ENCODE assay signal across 10 cellular contexts in the genomic region with DNA sequence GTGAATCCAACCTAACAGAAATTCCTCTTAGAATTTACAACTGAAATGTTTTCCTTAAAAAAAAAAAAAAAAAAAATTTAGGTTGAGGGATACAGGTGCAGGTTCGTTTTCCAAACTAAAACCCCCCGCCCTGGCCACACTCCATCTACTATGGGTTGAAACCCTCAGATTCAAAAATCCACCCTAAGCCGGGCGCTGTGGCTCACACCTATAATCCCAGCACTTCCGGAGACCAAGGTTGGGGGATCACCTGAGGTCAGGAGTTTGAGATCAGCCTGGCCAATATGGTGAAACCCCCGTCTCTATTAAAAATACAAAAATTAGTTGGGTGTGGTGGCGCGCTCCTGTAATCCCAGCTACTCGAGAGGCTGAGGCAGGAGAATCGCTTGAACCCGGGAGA. TPM values are rescaled to one million over a fixed set of nuclear protein-coding genes. Genes with fewer than 3 reads are reported as not detected.
DNase-seq lines count a peak whose midpoint lies in the region; ATAC-seq, FAIRE-seq and TF ChIP-seq lines count a peak whose summit lies in the region.
"Not testable (repeated sequence)": the region's sequence is repeated elsewhere in the genome, so short reads cannot be mapped to it uniquely, and the experiment has no call there.
"Had no signal": no experiment of that assay in that cellular context is flagged by ENCODE, and none has a peak within 500 bp of the region (broad histone marks: within the 10 kb centered on the region; RNA-seq: fewer than 3 reads in every experiment).

No MANE protein-coding gene starts in this region.

- H3K4me3 Mint-ChIP-seq in CD4-positive, CD25-positive, alpha-beta regulatory T cell: peak overlapping the region; percentile 44 to 98 (median 96)
- peak overlapping the region; percentile 7 for H3K4me3 Mint-ChIP-seq in activated CD4-positive, alpha-beta memory T cell treated with anti-CD3 and anti-CD28 coated beads, Interleukin-2, amount 10 ng/mL, durations not matched to agents 7 days and 5 days
- H3K4me3 Mint-ChIP-seq in astrocyte (ENCODE audit: unreplicated experiment) (peak overlapping the region; percentile 98), endodermal cell (peak overlapping the region; percentile 83)
- H3K4me3 Mint-ChIP-seq in natural killer cell treated with Interleukin-12 subunit alpha and Interleukin-12 subunit beta and Interleukin-15 and Interleukin-18, amount 100 ng/mL, for 72 hours: peak overlapping the region; percentile 98

- not testable (repeated sequence) for H3K9ac ChIP-seq in astrocyte (ENCODE audit: low read length); endodermal cell (ENCODE audit: extremely low read depth, low read length, poor library complexity, severe bottlenecking)

- not testable (repeated sequence) for H3K27ac ChIP-seq in CD4-positive, CD25-positive, alpha-beta regulatory T cell (ENCODE audit: insufficient read depth, low read length, poor library complexity, severe bottlenecking); astrocyte (ENCODE audit: low read depth, low read length); endodermal cell (ENCODE audit: low read depth, low read length); spleen
- H3K27ac ChIP-seq in Panc1 (ENCODE audit: low read length): peak overlapping the region; percentile 93

- 83 to 88% methylated on average over 4 to 11 of the region's 11 CpGs for WGBS in endodermal cell (ENCODE audit: insufficient coverage in 1 of 2, insufficient read length in 1 of 2), 2 experiments
- WGBS in spleen, 5 donors: 85 to 97% (median 93%) methylated on average over 11 of the region's 11 CpGs

- H3K27me3 ChIP-seq in CD4-positive, CD25-positive, alpha-beta regulatory T cell (ENCODE audit: control insufficient read depth, insufficient read depth, low read length); Panc1 (ENCODE audit: control insufficient read depth, insufficient read depth, low read length); astrocyte (ENCODE audit: insufficient read depth, low read length); endodermal cell (ENCODE audit: control insufficient read depth, insufficient read depth, low read length, poor library complexity, severe bottlenecking); spleen (replicated peaks in 1 of 7): not testable (repeated sequence)

- H3K36me3 Mint-ChIP-seq in CD4-positive, CD25-positive, alpha-beta regulatory T cell; activated CD4-positive, alpha-beta memory T cell treated with anti-CD3 and anti-CD28 coated beads, Interleukin-2, amount 10 ng/mL, durations not matched to agents 7 days and 5 days (ENCODE audit: low read depth); astrocyte (ENCODE audit: low read depth, unreplicated experiment); endodermal cell (ENCODE audit: low read depth); natural killer cell treated with Interleukin-12 subunit alpha and Interleukin-12 subunit beta and Interleukin-15 and Interleukin-18, amount 100 ng/mL, for 72 hours: not testable (repeated sequence)

- H3K79me2 ChIP-seq in astrocyte (ENCODE audit: insufficient read depth, low read length): peaks cover 40% of the 10 kb centered on the region

- BruUV-seq in Panc1 (replicated peaks; lab: Mats Ljungman, UMichigan): not testable (repeated sequence)

- not testable (repeated sequence) for H3K9me3 Mint-ChIP-seq in CD4-positive, CD25-positive, alpha-beta regulatory T cell; activated CD4-positive, alpha-beta memory T cell treated with anti-CD3 and anti-CD28 coated beads, Interleukin-2, amount 10 ng/mL, durations not matched to agents 7 days and 5 days; astrocyte (ENCODE audit: unreplicated experiment); endodermal cell; natural killer cell treated with Interleukin-12 subunit alpha and Interleukin-12 subunit beta and Interleukin-15 and Interleukin-18, amount 100 ng/mL, for 72 hours

- H3K4me2 ChIP-seq in astrocyte (ENCODE audit: low read length): not testable (repeated sequence)

- not testable (repeated sequence) for H3K27ac Mint-ChIP-seq in CD4-positive, CD25-positive, alpha-beta regulatory T cell; activated CD4-positive, alpha-beta memory T cell treated with anti-CD3 and anti-CD28 coated beads, Interleukin-2, amount 10 ng/mL, durations not matched to agents 7 days and 5 days; astrocyte (ENCODE audit: unreplicated experiment); endodermal cell; natural killer cell treated with Interleukin-12 subunit alpha and Interleukin-12 subunit beta and Interleukin-15 and Interleukin-18, amount 100 ng/mL, for 72 hours

- not testable (repeated sequence) for TF ChIP-seq CTCF in Panc1 (IDR thresholded peaks at IDR 0.05); astrocyte (IDR thresholded peaks at IDR 0.05; ENCODE audit: insufficient read depth, low read depth, low read length); endodermal cell (conservative IDR thresholded peaks at IDR 0.05); spleen (IDR thresholded peaks at IDR 0.05 in 8 of 11, conservative IDR thresholded peaks at IDR 0.05 in 3 of 11)

- ATAC-seq in CD4-positive, CD25-positive, alpha-beta regulatory T cell (ENCODE audit: low read depth in 2 of 2); Panc1; natural killer cell treated with Interleukin-12 subunit alpha and Interleukin-12 subunit beta and Interleukin-15 and Interleukin-18, amount 100 ng/mL, for 72 hours: not testable (repeated sequence)

- H3K4me1 ChIP-seq in CD4-positive, CD25-positive, alpha-beta regulatory T cell (ENCODE audit: control insufficient read depth, insufficient read depth, low read length, poor library complexity, severe bottlenecking): peaks cover 27% of the 10 kb centered on the region
- H3K4me1 ChIP-seq in Panc1 (ENCODE audit: control insufficient read depth, insufficient read depth, low read length); endodermal cell (ENCODE audit: control insufficient read depth, insufficient read depth, low read length): not testable (repeated sequence)
- H3K4me1 ChIP-seq in astrocyte (ENCODE audit: insufficient read depth, low read length) (peaks cover 11% of the 10 kb centered on the region), spleen (peaks cover 16 to 43% (median 22%) of the 10 kb centered on the region in 6 donors)

- H3K4me1 Mint-ChIP-seq in CD4-positive, CD25-positive, alpha-beta regulatory T cell: peaks cover 11 to 30% (median 24%) of the 10 kb centered on the region in 4 donors
- peaks cover 22% of the 10 kb centered on the region for H3K4me1 Mint-ChIP-seq in activated CD4-positive, alpha-beta memory T cell treated with anti-CD3 and anti-CD28 coated beads, Interleukin-2, amount 10 ng/mL, durations not matched to agents 7 days and 5 days
- H3K4me1 Mint-ChIP-seq in astrocyte (ENCODE audit: low read depth, unreplicated experiment); endodermal cell: not testable (repeated sequence)
- H3K4me1 Mint-ChIP-seq in natural killer cell treated with Interleukin-12 subunit alpha and Interleukin-12 subunit beta and Interleukin-15 and Interleukin-18, amount 100 ng/mL, for 72 hours (ENCODE audit: low read depth in 2 of 2): peaks cover 10 to 16% of the 10 kb centered on the region in 2 donors

- in situ Hi-C loops in Panc1 (cut with HindIII; ENCODE audit: low pct_unique_long_range_greater_than_20kb, low sequenced_read_pairs): not testable (repeated sequence)

- H2AFZ ChIP-seq in astrocyte (ENCODE audit: low read depth, low read length): not testable (repeated sequence)

- not testable (repeated sequence) for TF ChIP-seq POLR2A in spleen (IDR thresholded peaks at IDR 0.05)

- not testable (repeated sequence) for H3K4me3 ChIP-seq in CD4-positive, CD25-positive, alpha-beta regulatory T cell (ENCODE audit: low read depth, low read length); astrocyte (ENCODE audit: insufficient read depth, low read depth, low read length); endodermal cell (ENCODE audit: low read length)
- H3K4me3 ChIP-seq in Panc1 (ENCODE audit: low read depth in 2 of 2, low read length in 2 of 2): peak overlapping the region; percentile 67 to 73
- H3K4me3 ChIP-seq in spleen: peak overlapping the region in 1 of 8 donors; percentile 97

- not testable (repeated sequence) for FAIRE-seq in astrocyte (lab: Jason Lieb, UNC)

- not testable (repeated sequence) for H3K9me3 ChIP-seq in CD4-positive, CD25-positive, alpha-beta regulatory T cell (ENCODE audit: control insufficient read depth in 2 of 2, low read length in 2 of 2); Panc1 (ENCODE audit: control insufficient read depth, insufficient read depth, low read depth, low read length); astrocyte (ENCODE audit: insufficient read depth, low read depth, low read length); endodermal cell (ENCODE audit: control insufficient read depth, low read length); spleen

- H3K36me3 ChIP-seq in CD4-positive, CD25-positive, alpha-beta regulatory T cell (ENCODE audit: control insufficient read depth, insufficient read depth, low read length); Panc1 (ENCODE audit: control insufficient read depth, insufficient read depth, low read length); astrocyte (ENCODE audit: insufficient read depth, low read length); endodermal cell (ENCODE audit: control insufficient read depth, insufficient read depth, low read length); spleen: not testable (repeated sequence)

- not testable (repeated sequence) for DNase-seq in CD4-positive, CD25-positive, alpha-beta regulatory T cell; Panc1 (ENCODE audit: low read depth, low spot score); activated CD4-positive, alpha-beta memory T cell treated with anti-CD3 and anti-CD28 coated beads, Interleukin-2, amount 10 ng/mL, durations not matched to agents 7 days and 5 days; astrocyte (ENCODE audit: low read depth); endodermal cell; natural killer cell treated with Interleukin-12 subunit alpha and Interleukin-12 subunit beta and Interleukin-15 and Interleukin-18, amount 100 ng/mL, for 72 hours (ENCODE audit: low spot score)
- peak; percentile 63 for DNase-seq in spleen

- not testable (repeated sequence) for H3K27me3 Mint-ChIP-seq in CD4-positive, CD25-positive, alpha-beta regulatory T cell; activated CD4-positive, alpha-beta memory T cell treated with anti-CD3 and anti-CD28 coated beads, Interleukin-2, amount 10 ng/mL, durations not matched to agents 7 days and 5 days; astrocyte (ENCODE audit: low read depth, unreplicated experiment); endodermal cell (ENCODE audit: insufficient read depth); natural killer cell treated with Interleukin-12 subunit alpha and Interleukin-12 subunit beta and Interleukin-15 and Interleukin-18, amount 100 ng/mL, for 72 hours

- CTCF ChIA-PET in Panc1 (lab: Charles Lee): not testable (repeated sequence)
- CTCF ChIA-PET in activated CD4-positive, alpha-beta memory T cell treated with anti-CD3 and anti-CD28 coated beads, Interleukin-2, amount 10 ng/mL, durations not matched to agents 7 days and 5 days (lab: Charles Lee): interaction anchor here (1.0 to 1.4 kb wide), 2 partner anchors 12 to 14 kb away, joined by 3 read pairs; no protein-coding TSS in a partner anchor

- peaks cover 18% of the 10 kb centered on the region for H4K20me1 ChIP-seq in astrocyte (ENCODE audit: insufficient read depth, low read length)

- POLR2A ChIA-PET in Panc1 (lab: Charles Lee); activated CD4-positive, alpha-beta memory T cell treated with anti-CD3 and anti-CD28 coated beads, Interleukin-2, amount 10 ng/mL, durations not matched to agents 7 days and 5 days (lab: Charles Lee): not testable (repeated sequence)

- intact Hi-C loops in Panc1 (cut with micrococcal nuclease; ENCODE audit: unreplicated experiment); spleen (cut with DNase I; ENCODE audit: low total_unique reads): not testable (repeated sequence)

RNA-seq across cellular contexts. Expression of a gene that starts 1.0 kb away (rescaled TPM):
- 65.1 TPM for total RNA-seq in CD4-positive, CD25-positive, alpha-beta regulatory T cell
- polyA plus RNA-seq in CD4-positive, CD25-positive, alpha-beta regulatory T cell: 10 to 100 TPM; 72.3 to 86.5 (median 78.4) TPM
- total RNA-seq in Panc1 (2021; ENCODE audit: unreplicated experiment): 205 TPM
- polyA plus RNA-seq in Panc1 (2012; ENCODE audit: insufficient read length): 135 TPM
- total RNA-seq in activated CD4-positive, alpha-beta memory T cell treated with anti-CD3 and anti-CD28 coated beads, Interleukin-2, amount 10 ng/mL, durations not matched to agents 7 days and 5 days: 100 to 1,000 TPM; 118 to 124 TPM
- 115 and 119 TPM in 2 replicates for total RNA-seq in astrocyte
- total RNA-seq in endodermal cell: 100 to 1,000 TPM; 106 to 116 TPM
- polyA plus RNA-seq in endodermal cell (2013, experiment 1 of 2): 109 TPM
- 99.3 TPM for polyA plus RNA-seq in endodermal cell (2013, experiment 2 of 2)
- 100 to 1,000 TPM in 1 of 2 donors, 10 to 100 TPM in 1; 81.9 to 103 TPM for total RNA-seq in natural killer cell treated with Interleukin-12 subunit alpha and Interleukin-12 subunit beta and Interleukin-15 and Interleukin-18, amount 100 ng/mL, for 72 hours
- 100 to 1,000 TPM in 4 of 7 donors, 10 to 100 TPM in 3; 61.0 to 243 (median 108) TPM for total RNA-seq in spleen
- polyA plus RNA-seq in spleen: 10 to 100 TPM; 32.4 to 39.0 (median 36.6) TPM

RNA-seq across cellular contexts. Expression of a gene that starts 28.8 kb away (rescaled TPM):
- not detected for total RNA-seq in CD4-positive, CD25-positive, alpha-beta regulatory T cell
- polyA plus RNA-seq in CD4-positive, CD25-positive, alpha-beta regulatory T cell: under 1 TPM in 3 of 4 donors, not detected in 1; 0.15 to 0.53 (median 0.32) TPM
- 0.18 TPM for total RNA-seq in Panc1 (2021; ENCODE audit: unreplicated experiment)
- 1.1 TPM for polyA plus RNA-seq in Panc1 (2012; ENCODE audit: insufficient read length)
- total RNA-seq in activated CD4-positive, alpha-beta memory T cell treated with anti-CD3 and anti-CD28 coated beads, Interleukin-2, amount 10 ng/mL, durations not matched to agents 7 days and 5 days: under 1 TPM in 1 of 2 experiments, not detected in 1; 0.20 TPM
- 0.18 and 0.31 TPM in 2 replicates for total RNA-seq in astrocyte
- not detected for total RNA-seq in endodermal cell
- 0.43 TPM for polyA plus RNA-seq in endodermal cell (2013, experiment 1 of 2)
- 0.66 TPM for polyA plus RNA-seq in endodermal cell (2013, experiment 2 of 2)
- not detected for total RNA-seq in natural killer cell treated with Interleukin-12 subunit alpha and Interleukin-12 subunit beta and Interleukin-15 and Interleukin-18, amount 100 ng/mL, for 72 hours
- under 1 TPM in 1 of 7 donors, not detected in 6; 0.37 TPM for total RNA-seq in spleen
- polyA plus RNA-seq in spleen: under 1 TPM in 2 of 3 donors, not detected in 1; 0.05 to 0.13 TPM
- total RNA-seq: K562, Right ventricle myocardium superior had no signal
- polyA plus RNA-seq: CD8-positive, alpha-beta memory T cell had no signal

RNA-seq across cellular contexts. Expression of a gene that starts 44.8 kb away (rescaled TPM):
- 45.3 TPM for total RNA-seq in CD4-positive, CD25-positive, alpha-beta regulatory T cell
- 1 to 10 TPM; 3.9 to 9.0 (median 8.2) TPM for polyA plus RNA-seq in CD4-positive, CD25-positive, alpha-beta regulatory T cell
- total RNA-seq in Panc1 (2021; ENCODE audit: unreplicated experiment) (18.6 TPM), astrocyte (11.1 and 11.4 TPM in 2 replicates), endodermal cell (10 to 100 TPM; 17.8 to 23.2 TPM), spleen (10 to 100 TPM in 5 of 7 donors, 1 to 10 TPM in 2; 9.3 to 14.7 (median 11.8) TPM)
- 12.6 TPM for polyA plus RNA-seq in Panc1 (2012; ENCODE audit: insufficient read length)
- 10 to 100 TPM; 14.5 to 14.8 TPM for total RNA-seq in activated CD4-positive, alpha-beta memory T cell treated with anti-CD3 and anti-CD28 coated beads, Interleukin-2, amount 10 ng/mL, durations not matched to agents 7 days and 5 days
- 20.4 TPM for polyA plus RNA-seq in endodermal cell (2013, experiment 1 of 2)
- polyA plus RNA-seq in endodermal cell (2013, experiment 2 of 2): 19.5 TPM
- 10 to 100 TPM; 14.9 to 18.9 TPM for total RNA-seq in natural killer cell treated with Interleukin-12 subunit alpha and Interleukin-12 subunit beta and Interleukin-15 and Interleukin-18, amount 100 ng/mL, for 72 hours
- polyA plus RNA-seq in spleen: 1 to 10 TPM; 2.2 to 3.8 (median 3.0) TPM

RNA-seq across cellular contexts. Expression of a gene that starts 50.9 kb away (rescaled TPM):
- 9.6 TPM for total RNA-seq in CD4-positive, CD25-positive, alpha-beta regulatory T cell
- 10 to 100 TPM; 20.3 to 36.1 (median 27.9) TPM for polyA plus RNA-seq in CD4-positive, CD25-positive, alpha-beta regulatory T cell
- total RNA-seq in Panc1 (2021; ENCODE audit: unreplicated experiment) (126 TPM), astrocyte (46.9 and 48.3 TPM in 2 replicates), endodermal cell (10 to 100 TPM; 48.6 to 60.1 TPM), spleen (10 to 100 TPM; 14.0 to 26.8 (median 19.2) TPM)
- 87.7 TPM for polyA plus RNA-seq in Panc1 (2012; ENCODE audit: insufficient read length)
- 10 to 100 TPM; 21.9 to 22.3 TPM for total RNA-seq in activated CD4-positive, alpha-beta memory T cell treated with anti-CD3 and anti-CD28 coated beads, Interleukin-2, amount 10 ng/mL, durations not matched to agents 7 days and 5 days
- 49.4 TPM for polyA plus RNA-seq in endodermal cell (2013, experiment 1 of 2)
- 47.7 TPM for polyA plus RNA-seq in endodermal cell (2013, experiment 2 of 2)
- total RNA-seq in natural killer cell treated with Interleukin-12 subunit alpha and Interleukin-12 subunit beta and Interleukin-15 and Interleukin-18, amount 100 ng/mL, for 72 hours: 10 to 100 TPM; 38.6 to 74.8 TPM
- 10 to 100 TPM; 14.9 to 27.3 (median 20.9) TPM for polyA plus RNA-seq in spleen

RNA-seq across cellular contexts. Expression of a gene that starts 51.1 kb away (rescaled TPM):
- 13.4 TPM for total RNA-seq in CD4-positive, CD25-positive, alpha-beta regulatory T cell
- polyA plus RNA-seq in CD4-positive, CD25-positive, alpha-beta regulatory T cell: 10 to 100 TPM in 1 of 4 donors, 1 to 10 TPM in 3; 7.1 to 13.3 (median 8.6) TPM
- 40.2 TPM for total RNA-seq in Panc1 (2021; ENCODE audit: unreplicated experiment)
- 29.2 TPM for polyA plus RNA-seq in Panc1 (2012; ENCODE audit: insufficient read length)
- total RNA-seq in activated CD4-positive, alpha-beta memory T cell treated with anti-CD3 and anti-CD28 coated beads, Interleukin-2, amount 10 ng/mL, durations not matched to agents 7 days and 5 days: 10 to 100 TPM; 19.7 to 21.2 TPM
- total RNA-seq in astrocyte: 15.3 and 17.8 TPM in 2 replicates
- 10 to 100 TPM; 19.6 to 22.1 TPM for total RNA-seq in endodermal cell
- polyA plus RNA-seq in endodermal cell (2013, experiment 1 of 2): 13.5 TPM
- polyA plus RNA-seq in endodermal cell (2013, experiment 2 of 2): 11.6 TPM
- 10 to 100 TPM; 14.6 to 20.0 TPM for total RNA-seq in natural killer cell treated with Interleukin-12 subunit alpha and Interleukin-12 subunit beta and Interleukin-15 and Interleukin-18, amount 100 ng/mL, for 72 hours
- total RNA-seq in spleen: 10 to 100 TPM; 10.8 to 20.0 (median 15.0) TPM
- 1 to 10 TPM; 4.7 to 5.6 (median 5.3) TPM for polyA plus RNA-seq in spleen

Comparison
In these comparisons a context has a peak if more than half of its experiments do, and no peak if none do; other contexts are left out.
1. H3K4me3 Mint-ChIP-seq: peak in every context shown above with its lines; median percentile 98 in astrocyte; 98 in natural killer cell treated with Interleukin-12 subunit alpha and Interleukin-12 subunit beta and Interleukin-15 and Interleukin-18, amount 100 ng/mL, for 72 hours; 96 in CD4-positive, CD25-positive, alpha-beta regulatory T cell; 83 in endodermal cell; 7 in activated CD4-positive, alpha-beta memory T cell treated with anti-CD3 and anti-CD28 coated beads, Interleukin-2, amount 10 ng/mL, durations not matched to agents 7 days and 5 days.